ENCODE assay signal across 8 cellular contexts in genomic region chr12:52372216-52373154, GRCh38. TPM values are rescaled to one million over a fixed set of nuclear protein-coding genes. Genes with fewer than 3 reads are reported as not detected.
DNase-seq lines count a peak whose midpoint lies in the region; ATAC-seq and TF ChIP-seq lines count a peak whose summit lies in the region.

No MANE protein-coding gene starts in this region.

- ATAC-seq in lower lobe of right lung (peak; percentile 82 to 87), HG03039 (IDR thresholded peaks at IDR 0.05; ENCODE audit: unreplicated experiment) (no peak)

- H3K4me1 ChIP-seq in endodermal cell (ENCODE audit: control insufficient read depth, insufficient read depth, low read length) (no peaks in the 10 kb centered on the region), lower lobe of right lung (no peaks in the 10 kb centered on the region)

- 42 to 53% methylated on average over 3 to 10 of the region's 10 CpGs for WGBS in endodermal cell (ENCODE audit: insufficient coverage in 1 of 2, insufficient read length in 1 of 2), 2 experiments

- H3K27ac ChIP-seq in endodermal cell (ENCODE audit: low read depth, low read length) (no peak overlapping the region), lower lobe of right lung (peak overlapping the region; percentile 72)

- H3K27me3 ChIP-seq in H7 (ENCODE audit: control insufficient read depth, insufficient read depth, low read length) (peaks cover under 1% of the 10 kb centered on the region), endodermal cell (ENCODE audit: control insufficient read depth, insufficient read depth, low read length, poor library complexity, severe bottlenecking) (peaks cover 27% of the 10 kb centered on the region), lower lobe of right lung (ENCODE audit: low read depth) (peaks cover 4% of the 10 kb centered on the region)

- no peak overlapping the region for H3K9ac ChIP-seq in endodermal cell (ENCODE audit: extremely low read depth, low read length, poor library complexity, severe bottlenecking)

- H3K9me3 ChIP-seq in endodermal cell (ENCODE audit: control insufficient read depth, low read length) (peaks cover 10% of the 10 kb centered on the region), lower lobe of right lung (no peaks in the 10 kb centered on the region)

- no peak overlapping the region for H3K27ac Mint-ChIP-seq in activated CD4-positive, alpha-beta T cell treated with anti-CD3 and anti-CD28 coated beads, Interleukin-2, amount 10 ng/mL, durations not matched to agents 24 days and 14 days
- no peak overlapping the region for H3K27ac Mint-ChIP-seq in endodermal cell

- intact Hi-C loops in activated CD4-positive, alpha-beta T cell treated with anti-CD3 and anti-CD28 coated beads, Interleukin-2, amount 10 ng/mL, durations not matched to agents 24 days and 14 days (cut with micrococcal nuclease): loop anchor here (5.0 kb wide), 1 partner anchor 500 kb away; no protein-coding TSS in a partner anchor
- intact Hi-C loops in lower lobe of right lung (cut with DNase I): no loop called here

- no peaks in the 10 kb centered on the region for H3K36me3 Mint-ChIP-seq in activated CD4-positive, alpha-beta T cell treated with anti-CD3 and anti-CD28 coated beads, Interleukin-2, amount 10 ng/mL, durations not matched to agents 24 days and 14 days (ENCODE audit: low read depth)
- no peaks in the 10 kb centered on the region for H3K36me3 Mint-ChIP-seq in endodermal cell (ENCODE audit: low read depth)

- no peaks in the 10 kb centered on the region for H3K9me3 Mint-ChIP-seq in activated CD4-positive, alpha-beta T cell treated with anti-CD3 and anti-CD28 coated beads, Interleukin-2, amount 10 ng/mL, durations not matched to agents 24 days and 14 days
- H3K9me3 Mint-ChIP-seq in endodermal cell: no peaks in the 10 kb centered on the region

- peaks cover 13% of the 10 kb centered on the region for H3K27me3 Mint-ChIP-seq in activated CD4-positive, alpha-beta T cell treated with anti-CD3 and anti-CD28 coated beads, Interleukin-2, amount 10 ng/mL, durations not matched to agents 24 days and 14 days
- H3K27me3 Mint-ChIP-seq in endodermal cell (ENCODE audit: insufficient read depth): peaks cover 20% of the 10 kb centered on the region

- TF ChIP-seq CTCF in endodermal cell (conservative IDR thresholded peaks at IDR 0.05) (peak; percentile 89), lower lobe of right lung (IDR thresholded peaks at IDR 0.05) (peak; percentile 83)

- H3K4me1 Mint-ChIP-seq in activated CD4-positive, alpha-beta T cell treated with anti-CD3 and anti-CD28 coated beads, Interleukin-2, amount 10 ng/mL, durations not matched to agents 24 days and 14 days: no peaks in the 10 kb centered on the region
- no peaks in the 10 kb centered on the region for H3K4me1 Mint-ChIP-seq in endodermal cell

- DNase-seq in AG20443 (ENCODE audit: low spot score) (peak; percentile 95), H7 (peak; percentile 91), NCI-H446 treated with DMSO at 0.1 percent for 48 hours (lab: John Stamatoyannopoulos, UW) (peak; percentile 34), endodermal cell (peak; percentile 96), lower lobe of right lung (peak; percentile 80)
- DNase-seq in activated CD4-positive, alpha-beta T cell treated with anti-CD3 and anti-CD28 coated beads, Interleukin-2, amount 10 ng/mL, durations not matched to agents 24 days and 14 days: peak; percentile 86
- peak; percentile 16 to 31 for DNase-seq in stimulated activated CD8-positive, alpha-beta memory T cell treated with anti-CD3 and anti-CD28 coated beads, Interleukin-4, amount 100 ng/mL, for 1 hour (ENCODE audit: low read depth in 2 of 2, low spot score in 1 of 2)

- no peak overlapping the region for H3K4me3 Mint-ChIP-seq in activated CD4-positive, alpha-beta T cell treated with anti-CD3 and anti-CD28 coated beads, Interleukin-2, amount 10 ng/mL, durations not matched to agents 24 days and 14 days
- no peak overlapping the region for H3K4me3 Mint-ChIP-seq in endodermal cell

- H3K36me3 ChIP-seq in H7 (replicated peaks; ENCODE audit: control insufficient read depth, insufficient read depth, low read length): no peaks in the 10 kb centered on the region
- no peaks in the 10 kb centered on the region for H3K36me3 ChIP-seq in endodermal cell (ENCODE audit: control insufficient read depth, insufficient read depth, low read length)
- no peaks in the 10 kb centered on the region for H3K36me3 ChIP-seq in lower lobe of right lung

- H3K4me3 ChIP-seq in H7 (ENCODE audit: insufficient read depth, low read depth, low read length) (no peak overlapping the region), endodermal cell (ENCODE audit: low read length) (no peak overlapping the region), lower lobe of right lung (no peak overlapping the region)

RNA-seq across cellular contexts. Expression of gene KRT85, which starts 5.2 kb away (rescaled TPM):
- not detected in 2 replicates for total RNA-seq in H7 (2014; rRNA removed; shearing (Covaris generic))
- not detected in 2 replicates for total RNA-seq in activated CD4-positive, alpha-beta T cell treated with anti-CD3 and anti-CD28 coated beads, Interleukin-2, amount 10 ng/mL, durations not matched to agents 24 days and 14 days
- total RNA-seq in endodermal cell (not detected), lower lobe of right lung (not detected)
- polyA plus RNA-seq in endodermal cell (2013, experiment 1 of 2): not detected
- not detected for polyA plus RNA-seq in endodermal cell (2013, experiment 2 of 2)

RNA-seq across cellular contexts. Expression of gene KRT84, which starts 13.0 kb away (rescaled TPM):
- total RNA-seq in H7 (2014; rRNA removed; shearing (Covaris generic)): not detected in 2 replicates
- total RNA-seq in activated CD4-positive, alpha-beta T cell treated with anti-CD3 and anti-CD28 coated beads, Interleukin-2, amount 10 ng/mL, durations not matched to agents 24 days and 14 days: not detected in 2 replicates
- total RNA-seq in endodermal cell: not detected
- polyA plus RNA-seq in endodermal cell (2013, experiment 1 of 2): not detected
- not detected for polyA plus RNA-seq in endodermal cell (2013, experiment 2 of 2)
- not detected for total RNA-seq in lower lobe of right lung

RNA-seq across cellular contexts. Expression of gene KRT82, which starts 33.6 kb away (rescaled TPM):
- not detected in 2 replicates for total RNA-seq in H7 (2014; rRNA removed; shearing (Covaris generic))
- total RNA-seq in activated CD4-positive, alpha-beta T cell treated with anti-CD3 and anti-CD28 coated beads, Interleukin-2, amount 10 ng/mL, durations not matched to agents 24 days and 14 days: not detected in 2 replicates
- not detected for total RNA-seq in endodermal cell
- not detected for polyA plus RNA-seq in endodermal cell (2013, experiment 1 of 2)
- polyA plus RNA-seq in endodermal cell (2013, experiment 2 of 2): not detected
- not detected for total RNA-seq in lower lobe of right lung

RNA-seq across cellular contexts. Expression of gene KRT83, which starts 51.3 kb away (rescaled TPM):
- 0.10 TPM in 1 of 2 replicates, not detected in the other for total RNA-seq in H7 (2014; rRNA removed; shearing (Covaris generic))
- not detected in 2 replicates for total RNA-seq in activated CD4-positive, alpha-beta T cell treated with anti-CD3 and anti-CD28 coated beads, Interleukin-2, amount 10 ng/mL, durations not matched to agents 24 days and 14 days
- total RNA-seq in endodermal cell (not detected), lower lobe of right lung (not detected)
- polyA plus RNA-seq in endodermal cell (2013, experiment 1 of 2): not detected
- not detected for polyA plus RNA-seq in endodermal cell (2013, experiment 2 of 2)

Comparison
In these comparisons a context has a peak if more than half of its experiments do, and no peak if none do; other contexts are left out.
1. DNase-seq: peak in every context shown above with its lines; median percentile 96 in endodermal cell; 95 in AG20443; 91 in H7; 86 in activated CD4-positive, alpha-beta T cell treated with anti-CD3 and anti-CD28 coated beads, Interleukin-2, amount 10 ng/mL, durations not matched to agents 24 days and 14 days; 80 in lower lobe of right lung; 34 in NCI-H446 treated with DMSO at 0.1 percent for 48 hours; 24 in stimulated activated CD8-positive, alpha-beta memory T cell treated with anti-CD3 and anti-CD28 coated beads, Interleukin-4, amount 100 ng/mL, for 1 hour.